10 cellular contexts compared by ENCODE assay signal in the genomic region with DNA sequence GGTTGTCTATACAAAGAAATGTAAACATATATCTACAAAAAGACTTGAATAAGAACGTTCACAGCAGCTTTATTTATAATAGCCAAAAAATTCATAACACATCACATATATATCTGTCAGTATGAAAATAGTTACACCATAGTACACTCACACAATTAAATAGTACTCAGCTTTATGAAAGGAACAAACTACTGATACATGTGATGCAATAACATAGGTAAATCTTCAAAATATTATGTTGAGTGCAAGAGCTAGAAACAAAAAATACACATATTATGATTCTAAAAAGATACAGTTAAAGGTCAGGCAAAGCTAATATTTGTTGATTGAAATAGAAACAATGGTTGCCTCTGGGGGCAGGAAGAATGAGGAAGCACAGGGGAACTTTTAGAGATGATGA. TPM values are rescaled to one million over a fixed set of nuclear protein-coding genes. Genes with fewer than 3 reads are reported as not detected.
"Had no signal": no experiment of that assay in that cellular context is flagged by ENCODE, and none has a peak within 500 bp of the region (broad histone marks: within the 10 kb centered on the region; RNA-seq: fewer than 3 reads in every experiment).

No MANE protein-coding gene starts in this region.

- DNase-seq: IMR-90, Karpas-422, KG1 had no signal

- H3K27ac ChIP-seq: HL-60, KMS-11 had no signal

- H3K9ac ChIP-seq: KMS-11 had no signal

- H3K4me2 ChIP-seq: KMS-11 had no signal

- FAIRE-seq: HTR-8/SVneo, K562 had no signal

- H3K4me3 ChIP-seq: K562 had no signal

- ATAC-seq: K562 had no signal

RNA-seq across cellular contexts. Expression of gene MRGPRX2, which starts 6.6 kb away (rescaled TPM):
- total RNA-seq: HT-29, HT1080, IMR-90, K562 had no signal
- polyA plus RNA-seq: IgD-negative memory B cell, IMR-90, K562 had no signal
